12 cellular contexts compared by ENCODE assay signal in genomic region chr12:111248221-111248620, GRCh38.
DNase-seq lines count a peak whose midpoint lies in the region; ATAC-seq and TF ChIP-seq lines count a peak whose summit lies in the region.
"Had no signal": no experiment of that assay in that cellular context is flagged by ENCODE, and none has a peak within 500 bp of the region (broad histone marks: within the 10 kb centered on the region; RNA-seq: fewer than 3 reads in every experiment).

No MANE protein-coding gene starts in this region.

- DNase-seq in NCI-H82 (lab: John Stamatoyannopoulos, UW) (peak; percentile 59), NCI-H82 treated with DMSO at 0.1 percent for 48 hours (lab: John Stamatoyannopoulos, UW; ENCODE audit: unreplicated experiment) (no peak), NOMO-1 treated with DMSO at 0.1 percent for 48 hours (lab: John Stamatoyannopoulos, UW; ENCODE audit: unreplicated experiment) (peak; percentile 89), upper lobe of right lung (peak; percentile 74)
- DNase-seq in stimulated activated CD4-positive, alpha-beta T cell treated with anti-CD3 and anti-CD28 coated beads, Interleukin-4, amount 100 ng/mL, for 4 hours = no peak
- no peak for DNase-seq in activated CD4-positive, alpha-beta T cell treated with anti-CD3 and anti-CD28 coated beads, Interleukin-2, amount 50 U/mL, for 48 hours
- DNase-seq: effector memory CD8-positive, alpha-beta T cell; NCI-H510A; SJCRH30 had no signal

- no peak for TF ChIP-seq CTCF in brain (conservative IDR thresholded peaks at IDR 0.05)
- no peak for TF ChIP-seq CTCF in upper lobe of right lung (IDR thresholded peaks at IDR 0.05)

- H3K27ac ChIP-seq in upper lobe of right lung = no peak overlapping the region
- H3K27ac ChIP-seq: SJCRH30 had no signal

- H3K4me1 ChIP-seq in upper lobe of right lung = no peaks in the 10 kb centered on the region
- H3K4me1 ChIP-seq: HAP-1, SJCRH30 had no signal

- H3K4me3 ChIP-seq in upper lobe of right lung = no peak overlapping the region
- H3K4me3 ChIP-seq: HAP-1, SJCRH30 had no signal

- H3K36me3 Mint-ChIP-seq in brain = peaks cover 29% of the 10 kb centered on the region

- peaks cover 3% of the 10 kb centered on the region for H3K27me3 Mint-ChIP-seq in brain

- no peak overlapping the region for H3K4me3 Mint-ChIP-seq in brain
- H3K4me3 Mint-ChIP-seq: effector memory CD8-positive, alpha-beta T cell had no signal

- H3K27me3 ChIP-seq in upper lobe of right lung = peaks cover 33% of the 10 kb centered on the region
- H3K27me3 ChIP-seq: SJCRH30 had no signal

- peaks cover 10 to 31% (median 21%) of the 10 kb centered on the region in 5 experiments for H3K9me3 Mint-ChIP-seq in brain
- H3K9me3 Mint-ChIP-seq: effector memory CD8-positive, alpha-beta T cell had no signal

- peaks cover 58% of the 10 kb centered on the region for H3K4me1 Mint-ChIP-seq in brain

- peak; percentile 53 for ATAC-seq in upper lobe of right lung
- ATAC-seq in HG02678 (IDR thresholded peaks at IDR 0.05; ENCODE audit: unreplicated experiment) = no peak
- ATAC-seq: effector memory CD8-positive, alpha-beta T cell had no signal

- H3K9me3 ChIP-seq in upper lobe of right lung = no peaks in the 10 kb centered on the region
- H3K9me3 ChIP-seq: HAP-1, SJCRH30 had no signal

- peak overlapping the region in 4 of 5 experiments; percentile 62 to 92 (median 70) for H3K27ac Mint-ChIP-seq in brain
- H3K27ac Mint-ChIP-seq: effector memory CD8-positive, alpha-beta T cell had no signal

- intact Hi-C loops in upper lobe of right lung (cut with DNase I) = no loop called here

- no peaks in the 10 kb centered on the region for H3K36me3 ChIP-seq in upper lobe of right lung
- H3K36me3 ChIP-seq: HAP-1, SJCRH30 had no signal

Comparison
In these comparisons a context has a peak if more than half of its experiments do, and no peak if none do; other contexts are left out.
1. DNase-seq: peak in NCI-H82 (single experiment), NOMO-1 treated with DMSO at 0.1 percent for 48 hours (single experiment) and upper lobe of right lung (single experiment); none in NCI-H82 treated with DMSO at 0.1 percent for 48 hours (single experiment), stimulated activated CD4-positive, alpha-beta T cell treated with anti-CD3 and anti-CD28 coated beads, Interleukin-4, amount 100 ng/mL, for 4 hours (0 of 2) and activated CD4-positive, alpha-beta T cell treated with anti-CD3 and anti-CD28 coated beads, Interleukin-2, amount 50 U/mL, for 48 hours (0 of 2).